ENCODE assay signal across 8 cellular contexts in the genomic region with DNA sequence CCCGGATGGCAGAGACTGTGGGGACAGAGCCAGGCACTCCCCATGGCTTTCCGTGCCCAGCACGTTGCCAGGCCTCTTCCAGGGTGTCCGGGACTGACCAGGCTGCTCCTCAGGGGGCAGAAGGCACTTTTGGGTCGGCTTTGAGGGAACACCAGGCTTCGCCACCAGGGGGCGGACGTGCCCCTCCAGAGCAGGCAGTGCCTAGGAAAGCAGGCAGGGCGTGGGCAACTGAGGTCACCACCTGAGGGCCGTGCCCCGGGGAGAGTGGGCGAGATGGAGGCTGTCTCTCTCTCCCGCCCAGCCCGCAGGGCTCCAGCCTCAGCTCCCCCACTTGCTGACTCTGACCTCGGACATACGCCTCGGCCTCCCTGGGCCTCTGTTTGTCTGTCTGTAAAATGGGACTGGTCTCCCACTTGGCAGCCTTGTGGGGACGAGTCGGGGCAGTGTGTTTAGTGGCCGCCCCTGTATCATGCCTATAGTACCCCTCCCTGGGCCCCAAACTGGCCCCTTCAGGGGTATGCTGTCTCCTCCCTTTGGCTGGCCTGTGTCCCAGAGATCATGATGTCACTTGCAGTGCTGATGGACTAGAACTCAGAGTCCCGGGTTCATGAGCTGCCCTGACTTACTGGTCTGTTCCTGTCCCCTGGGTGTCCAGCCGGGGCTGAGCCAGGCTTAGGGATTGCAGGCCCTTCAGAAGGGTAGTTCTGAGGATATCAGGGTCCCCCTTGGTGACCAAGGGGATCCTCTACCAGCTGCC. TPM values are rescaled to one million over a fixed set of nuclear protein-coding genes. Genes with fewer than 3 reads are reported as not detected.
DNase-seq lines count a peak whose midpoint lies in the region; ATAC-seq and TF ChIP-seq lines count a peak whose summit lies in the region.

No MANE protein-coding gene starts in this region.

- DNase-seq in GDM1 (lab: John Stamatoyannopoulos, UW) (peak; percentile 37), LoVo (ENCODE audit: low spot score) (peak; percentile 76), body of pancreas (peak; percentile 81 to 89 (median 84)), islet precursor cell (peak; percentile 91), cortex of kidney (lab: John Stamatoyannopoulos, UW) (no peak)
- peak; percentile 77 to 87 for DNase-seq in stimulated activated CD4-positive, alpha-beta T cell treated with anti-CD3 and anti-CD28 coated beads, Interleukin-1b, Interleukin-23, amount 100 ng/mL, for 1 hour (ENCODE audit: low read depth in 2 of 2)

- H3K4me3 ChIP-seq in body of pancreas = no peak overlapping the region

- TF ChIP-seq CTCF in VCaP (conservative IDR thresholded peaks at IDR 0.05) = peak; percentile 95
- peak; percentile 81 to 94 (median 91) for TF ChIP-seq CTCF in body of pancreas (IDR thresholded peaks at IDR 0.05)

- H3K9me3 ChIP-seq in body of pancreas = no peaks in the 10 kb centered on the region

- no peaks in the 10 kb centered on the region for H3K36me3 ChIP-seq in body of pancreas (replicated peaks in 1 of 2; ENCODE audit: insufficient read depth in 1 of 2, low read depth in 2 of 2)

- H3K27me3 ChIP-seq in body of pancreas = no peaks in the 10 kb centered on the region

- H3K27ac ChIP-seq in VCaP (no peak overlapping the region; the same call in 1 of the 2 replicates), body of pancreas (no peak overlapping the region)

- WGBS in body of pancreas, 2 donors = 20 to 90% methylated on average over 2 to 21 of the region's 22 CpGs

- intact Hi-C loops in body of pancreas (cut with DNase I) = loop anchor here (5.0 kb wide), 1 partner anchor 40 kb away; no protein-coding TSS in a partner anchor

- no peak for TF ChIP-seq POLR2A in body of pancreas (IDR thresholded peaks at IDR 0.05)

- H3K4me1 ChIP-seq in body of pancreas = peaks cover 7% of the 10 kb centered on the region

- ATAC-seq in body of pancreas (peak; percentile 41), GM21526 (IDR thresholded peaks at IDR 0.05; ENCODE audit: low FRiP score, unreplicated experiment) (no peak)

RNA-seq across cellular contexts. Expression of a gene that starts 4.4 kb away (rescaled TPM):
- total RNA-seq in body of pancreas = 10 to 100 TPM; 12.5 to 20.4 TPM

RNA-seq across cellular contexts. Expression of a gene that starts 54.8 kb away (rescaled TPM):
- 10 to 100 TPM; 12.2 to 15.2 TPM for total RNA-seq in body of pancreas
